ENCODE assay signal across 28 cellular contexts in the genomic region with DNA sequence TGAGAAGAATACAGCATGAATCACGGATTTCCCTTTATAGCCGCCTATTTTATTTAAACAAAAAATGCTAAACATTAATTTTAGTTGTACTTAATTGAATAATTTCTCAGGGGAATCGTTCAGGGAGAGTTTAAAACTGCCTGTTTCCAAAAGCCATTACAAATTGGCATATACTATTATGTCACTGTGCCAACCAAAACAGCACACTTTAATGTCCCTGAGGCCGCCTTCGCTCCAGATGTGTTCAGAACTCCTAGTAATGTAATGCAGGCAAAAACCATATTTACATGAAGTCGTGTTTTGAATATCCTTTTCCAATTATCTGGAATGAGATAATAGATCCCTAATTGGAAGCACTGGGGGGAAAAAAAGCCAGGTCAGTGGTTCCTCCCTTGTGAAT.
DNase-seq lines count a peak whose midpoint lies in the region; ATAC-seq, FAIRE-seq and TF ChIP-seq lines count a peak whose summit lies in the region.
"Had no signal": no experiment of that assay in that cellular context is flagged by ENCODE, and none has a peak within 500 bp of the region (broad histone marks: within the 10 kb centered on the region; RNA-seq: fewer than 3 reads in every experiment).

No MANE protein-coding gene starts in this region.

- H3K4me3 ChIP-seq in fibroblast of lung (replicated peaks in 1 of 4; ENCODE audit: control extremely low read depth in 1 of 4, insufficient read depth in 1 of 4, low read depth in 3 of 4, low read length in 4 of 4) (no peak overlapping the region), thyroid gland (replicated peaks in 1 of 3) (no peak overlapping the region), small intestine (ENCODE audit: low read depth in 1 of 2, low read length in 2 of 2) (no peak overlapping the region)
- H3K4me3 ChIP-seq: ascending aorta, dorsolateral prefrontal cortex, gastrocnemius medialis, HAP-1, mucosa of descending colon, right lobe of liver had no signal

- DNase-seq in AG08395 (ENCODE audit: low spot score) (peak; percentile 2), fibroblast of lung (ENCODE audit: low read depth in 2 of 2) (peak in 1 of 2 donors; percentile 47), sciatic nerve (ENCODE audit: low spot score) (no peak), thyroid gland (no peak), small intestine (no peak), GM19240 (ENCODE audit: insufficient read length, low spot score) (no peak)
- DNase-seq: activated CD4-positive, alpha-beta T cell treated with anti-CD3 and anti-CD28 coated beads, Interleukin-2, amount 50 U/mL, for 48 hours; activated CD4-positive, CD25-positive, alpha-beta regulatory T cell; Calu3; dorsolateral prefrontal cortex; EL; gastrocnemius medialis; hippocampal formation; immature natural killer cell; Kasumi-1; mucosa of descending colon; NCI-H1694; NCI-H69; right lobe of liver; RPMI8226; T1000 had no signal

- no peak overlapping the region for H3K9ac ChIP-seq in fibroblast of lung (ENCODE audit: insufficient read depth, low read length)
- H3K9ac ChIP-seq: parathyroid adenoma had no signal

- H3K27me3 ChIP-seq in fibroblast of lung (ENCODE audit: control insufficient read depth, insufficient read depth, low read length) = no peaks in the 10 kb centered on the region
- H3K27me3 ChIP-seq in thyroid gland = no peaks in the 10 kb centered on the region
- H3K27me3 ChIP-seq in small intestine (ENCODE audit: control insufficient read depth in 2 of 2, insufficient read depth in 2 of 2, low read length in 2 of 2) = no peaks in the 10 kb centered on the region
- H3K27me3 ChIP-seq: ascending aorta, dorsolateral prefrontal cortex, gastrocnemius medialis, right lobe of liver had no signal

- intact Hi-C loops in sciatic nerve (cut with DNase I) (no loop called here), thyroid gland (cut with DNase I) (no loop called here)

- no peaks in the 10 kb centered on the region for H3K79me2 ChIP-seq in fibroblast of lung (ENCODE audit: control insufficient read depth, insufficient read depth, low read length)
- H3K79me2 ChIP-seq: parathyroid adenoma had no signal

- H3K9me3 ChIP-seq in fibroblast of lung (ENCODE audit: control insufficient read depth, insufficient read depth, low read depth, low read length) (no peaks in the 10 kb centered on the region), thyroid gland (no peaks in the 10 kb centered on the region), small intestine (ENCODE audit: control insufficient read depth, low read depth) (no peaks in the 10 kb centered on the region)
- H3K9me3 ChIP-seq: ascending aorta, gastrocnemius medialis, HAP-1, mucosa of descending colon, right lobe of liver had no signal

- H3K4me2 ChIP-seq in fibroblast of lung (ENCODE audit: extremely low read depth, insufficient read depth, low read length) = peak overlapping the region; percentile 11

- H2AFZ ChIP-seq in fibroblast of lung (ENCODE audit: low read length) = no peak overlapping the region
- H2AFZ ChIP-seq: parathyroid adenoma had no signal

- peaks cover 9% of the 10 kb centered on the region for H3K4me1 ChIP-seq in fibroblast of lung (ENCODE audit: control insufficient read depth, extremely low read depth, insufficient read depth, low read length)
- no peaks in the 10 kb centered on the region for H3K4me1 ChIP-seq in thyroid gland
- no peaks in the 10 kb centered on the region for H3K4me1 ChIP-seq in small intestine (ENCODE audit: control insufficient read depth in 2 of 2, insufficient read depth in 1 of 2, low read depth in 1 of 2, low read length in 1 of 2)
- H3K4me1 ChIP-seq: parathyroid adenoma, right lobe of liver had no signal

- WGBS in thyroid gland, 2 donors = 66 to 68% methylated on average over 6 of the region's 6 CpGs
- WGBS in small intestine, 3 donors = 59 to 87% (median 79%) methylated on average over 6 of the region's 6 CpGs

- H3K36me3 ChIP-seq in fibroblast of lung (ENCODE audit: control insufficient read depth, insufficient read depth, low read length) (no peaks in the 10 kb centered on the region), thyroid gland (no peaks in the 10 kb centered on the region), small intestine (ENCODE audit: control insufficient read depth in 2 of 2, insufficient read depth in 2 of 2, low read length in 2 of 2) (no peaks in the 10 kb centered on the region)
- H3K36me3 ChIP-seq: ascending aorta, gastrocnemius medialis, HAP-1, right lobe of liver had no signal

- TF ChIP-seq CTCF in VCaP (conservative IDR thresholded peaks at IDR 0.05) (no peak), fibroblast of lung (conservative IDR thresholded peaks at IDR 0.05 in 1 of 2, IDR thresholded peaks at IDR 0.05 in 1 of 2; ENCODE audit: low read depth in 1 of 2, low read length in 2 of 2) (no peak), thyroid gland (IDR thresholded peaks at IDR 0.05) (no peak)

- no peak for FAIRE-seq in small intestine (lab: Jason Lieb, UNC)

- peak; percentile 44 for ATAC-seq in sciatic nerve
- no peak for ATAC-seq in HG03097 (IDR thresholded peaks at IDR 0.05; ENCODE audit: low FRiP score, unreplicated experiment)
- ATAC-seq: gastrocnemius medialis, mucosa of descending colon, right lobe of liver had no signal

- no peak for TF ChIP-seq POLR2A in thyroid gland (IDR thresholded peaks at IDR 0.05)

- H4K20me1 ChIP-seq in fibroblast of lung (ENCODE audit: control insufficient read depth, extremely low read depth, insufficient read depth, low read length) = no peaks in the 10 kb centered on the region

- H3K27ac ChIP-seq in VCaP = peak overlapping the region; percentile 10; the same call in 1 of the 2 replicates
- no peak overlapping the region for H3K27ac ChIP-seq in fibroblast of lung (ENCODE audit: insufficient read depth, low read length)
- no peak overlapping the region for H3K27ac ChIP-seq in thyroid gland
- H3K27ac ChIP-seq in small intestine (ENCODE audit: low read depth in 1 of 2, low read length in 1 of 2) = no peak overlapping the region
- H3K27ac ChIP-seq: ascending aorta, C4-2B, dorsolateral prefrontal cortex, gastrocnemius medialis, HL-60, parathyroid adenoma, right lobe of liver had no signal
